ENCODE assay signal across 1 cellular context in the genomic region with DNA sequence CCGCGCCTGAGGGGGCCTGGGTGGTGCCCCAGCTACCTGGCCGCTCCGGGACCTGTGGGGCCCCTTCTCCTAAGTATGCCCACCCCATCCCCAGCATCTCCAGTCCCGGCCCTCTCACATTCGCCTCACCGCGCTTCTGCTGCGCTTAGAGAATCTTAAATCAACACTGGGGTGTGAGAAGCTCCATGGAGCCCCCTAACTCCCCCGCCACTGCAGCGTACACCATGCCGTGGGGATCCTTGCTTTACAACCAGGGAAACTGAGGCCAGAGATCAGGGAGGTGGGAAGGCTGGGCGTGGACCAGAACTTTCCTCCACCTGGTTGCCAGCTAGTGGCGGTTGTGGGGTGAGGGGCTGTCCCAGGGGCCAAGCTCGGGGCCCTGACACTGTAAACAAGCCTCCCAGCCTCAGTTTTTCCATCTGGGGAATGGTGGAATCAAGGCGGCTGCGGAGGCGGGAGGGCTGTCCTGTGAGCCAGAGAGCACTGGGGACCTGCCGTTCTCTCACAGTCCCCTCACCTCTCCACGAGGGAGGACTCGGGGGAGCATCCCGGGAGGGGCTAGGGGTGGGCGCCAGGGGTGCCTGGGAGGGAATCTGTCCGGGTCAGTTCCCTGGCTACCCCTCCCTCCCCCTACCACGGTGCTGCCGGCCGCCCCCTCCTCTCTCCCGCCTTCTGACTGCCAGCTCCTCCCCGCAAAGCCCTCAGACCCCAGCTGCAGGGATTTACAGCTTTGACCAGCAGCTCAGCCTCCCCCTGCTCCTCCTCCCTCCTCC.
A peak's percentile ranks its signal among the peaks of the same experiment; 100 is the strongest.
TF ChIP-seq lines count a peak whose summit lies in the region.

No MANE protein-coding gene starts in this region.

TF ChIP-seq in HepG2, 621 proteins besides CTCF, POLR2A, EP300 and RAD21 (continued from another document):
- TF ChIP-seq, protein P1, sequence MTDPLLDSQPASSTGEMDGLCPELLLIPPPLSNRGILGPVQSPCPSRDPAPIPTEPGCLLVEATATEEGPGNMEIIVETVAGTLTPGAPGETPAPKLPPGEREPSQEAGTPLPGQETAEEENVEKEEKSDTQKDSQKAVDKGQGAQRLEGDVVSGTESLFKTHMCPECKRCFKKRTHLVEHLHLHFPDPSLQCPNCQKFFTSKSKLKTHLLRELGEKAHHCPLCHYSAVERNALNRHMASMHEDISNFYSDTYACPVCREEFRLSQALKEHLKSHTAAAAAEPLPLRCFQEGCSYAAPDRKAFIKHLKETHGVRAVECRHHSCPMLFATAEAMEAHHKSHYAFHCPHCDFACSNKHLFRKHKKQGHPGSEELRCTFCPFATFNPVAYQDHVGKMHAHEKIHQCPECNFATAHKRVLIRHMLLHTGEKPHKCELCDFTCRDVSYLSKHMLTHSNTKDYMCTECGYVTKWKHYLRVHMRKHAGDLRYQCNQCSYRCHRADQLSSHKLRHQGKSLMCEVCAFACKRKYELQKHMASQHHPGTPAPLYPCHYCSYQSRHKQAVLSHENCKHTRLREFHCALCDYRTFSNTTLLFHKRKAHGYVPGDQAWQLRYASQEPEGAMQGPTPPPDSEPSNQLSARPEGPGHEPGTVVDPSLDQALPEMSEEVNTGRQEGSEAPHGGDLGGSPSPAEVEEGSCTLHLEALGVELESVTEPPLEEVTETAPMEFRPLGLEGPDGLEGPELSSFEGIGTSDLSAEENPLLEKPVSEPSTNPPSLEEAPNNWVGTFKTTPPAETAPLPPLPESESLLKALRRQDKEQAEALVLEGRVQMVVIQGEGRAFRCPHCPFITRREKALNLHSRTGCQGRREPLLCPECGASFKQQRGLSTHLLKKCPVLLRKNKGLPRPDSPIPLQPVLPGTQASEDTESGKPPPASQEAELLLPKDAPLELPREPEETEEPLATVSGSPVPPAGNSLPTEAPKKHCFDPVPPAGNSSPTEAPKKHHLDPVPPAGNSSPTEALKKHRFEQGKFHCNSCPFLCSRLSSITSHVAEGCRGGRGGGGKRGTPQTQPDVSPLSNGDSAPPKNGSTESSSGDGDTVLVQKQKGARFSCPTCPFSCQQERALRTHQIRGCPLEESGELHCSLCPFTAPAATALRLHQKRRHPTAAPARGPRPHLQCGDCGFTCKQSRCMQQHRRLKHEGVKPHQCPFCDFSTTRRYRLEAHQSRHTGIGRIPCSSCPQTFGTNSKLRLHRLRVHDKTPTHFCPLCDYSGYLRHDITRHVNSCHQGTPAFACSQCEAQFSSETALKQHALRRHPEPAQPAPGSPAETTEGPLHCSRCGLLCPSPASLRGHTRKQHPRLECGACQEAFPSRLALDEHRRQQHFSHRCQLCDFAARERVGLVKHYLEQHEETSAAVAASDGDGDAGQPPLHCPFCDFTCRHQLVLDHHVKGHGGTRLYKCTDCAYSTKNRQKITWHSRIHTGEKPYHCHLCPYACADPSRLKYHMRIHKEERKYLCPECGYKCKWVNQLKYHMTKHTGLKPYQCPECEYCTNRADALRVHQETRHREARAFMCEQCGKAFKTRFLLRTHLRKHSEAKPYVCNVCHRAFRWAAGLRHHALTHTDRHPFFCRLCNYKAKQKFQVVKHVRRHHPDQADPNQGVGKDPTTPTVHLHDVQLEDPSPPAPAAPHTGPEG (CRISPR knock-in tag; IDR thresholded peaks at IDR 0.05) = no peak
- TF ChIP-seq PCBP1 (IDR thresholded peaks at IDR 0.05; ENCODE audit: borderline replicate concordance, low read depth, low read length) (0 out of 2 replicates have a peak, but pooled peaks have one; percentile 38), E2F1 (CRISPR knock-in tag; IDR thresholded peaks at IDR 0.05) (no peak), ARNT (IDR thresholded peaks at IDR 0.05) (no peak), NKX3-1 (CRISPR knock-in tag; IDR thresholded peaks at IDR 0.05) (no peak), ZFP90 (CRISPR knock-in tag; IDR thresholded peaks at IDR 0.05; ENCODE audit: borderline replicate concordance) (no peak), ZFP41 (CRISPR knock-in tag; IDR thresholded peaks at IDR 0.05; ENCODE audit: borderline replicate concordance) (no peak), ZNF160 (CRISPR knock-in tag; IDR thresholded peaks at IDR 0.05) (no peak), RFX1 (IDR thresholded peaks at IDR 0.05) (no peak), ZSCAN30 (CRISPR knock-in tag; IDR thresholded peaks at IDR 0.05) (no peak), TMF1 (CRISPR knock-in tag; IDR thresholded peaks at IDR 0.05; ENCODE audit: low read depth) (no peak), ZNF24 (IDR thresholded peaks at IDR 0.05) (no peak), THAP8 (CRISPR knock-in tag; IDR thresholded peaks at IDR 0.05; ENCODE audit: borderline replicate concordance) (peak; percentile 17; the same call in 1 of the 2 replicates), ZNF841 (CRISPR knock-in tag; IDR thresholded peaks at IDR 0.05; ENCODE audit: borderline replicate concordance) (no peak), ZNF816 (CRISPR knock-in tag; IDR thresholded peaks at IDR 0.05; ENCODE audit: borderline replicate concordance) (peak; percentile 4; the same call in 1 of the 2 replicates), PAX8 (CRISPR knock-in tag; IDR thresholded peaks at IDR 0.05; ENCODE audit: borderline replicate concordance) (no peak), HNRNPK (IDR thresholded peaks at IDR 0.05; ENCODE audit: low read depth, low read length, poor library complexity, severe bottlenecking) (no peak), ZMYM2 (CRISPR knock-in tag; IDR thresholded peaks at IDR 0.05) (no peak)
- TF ChIP-seq, protein P2, sequence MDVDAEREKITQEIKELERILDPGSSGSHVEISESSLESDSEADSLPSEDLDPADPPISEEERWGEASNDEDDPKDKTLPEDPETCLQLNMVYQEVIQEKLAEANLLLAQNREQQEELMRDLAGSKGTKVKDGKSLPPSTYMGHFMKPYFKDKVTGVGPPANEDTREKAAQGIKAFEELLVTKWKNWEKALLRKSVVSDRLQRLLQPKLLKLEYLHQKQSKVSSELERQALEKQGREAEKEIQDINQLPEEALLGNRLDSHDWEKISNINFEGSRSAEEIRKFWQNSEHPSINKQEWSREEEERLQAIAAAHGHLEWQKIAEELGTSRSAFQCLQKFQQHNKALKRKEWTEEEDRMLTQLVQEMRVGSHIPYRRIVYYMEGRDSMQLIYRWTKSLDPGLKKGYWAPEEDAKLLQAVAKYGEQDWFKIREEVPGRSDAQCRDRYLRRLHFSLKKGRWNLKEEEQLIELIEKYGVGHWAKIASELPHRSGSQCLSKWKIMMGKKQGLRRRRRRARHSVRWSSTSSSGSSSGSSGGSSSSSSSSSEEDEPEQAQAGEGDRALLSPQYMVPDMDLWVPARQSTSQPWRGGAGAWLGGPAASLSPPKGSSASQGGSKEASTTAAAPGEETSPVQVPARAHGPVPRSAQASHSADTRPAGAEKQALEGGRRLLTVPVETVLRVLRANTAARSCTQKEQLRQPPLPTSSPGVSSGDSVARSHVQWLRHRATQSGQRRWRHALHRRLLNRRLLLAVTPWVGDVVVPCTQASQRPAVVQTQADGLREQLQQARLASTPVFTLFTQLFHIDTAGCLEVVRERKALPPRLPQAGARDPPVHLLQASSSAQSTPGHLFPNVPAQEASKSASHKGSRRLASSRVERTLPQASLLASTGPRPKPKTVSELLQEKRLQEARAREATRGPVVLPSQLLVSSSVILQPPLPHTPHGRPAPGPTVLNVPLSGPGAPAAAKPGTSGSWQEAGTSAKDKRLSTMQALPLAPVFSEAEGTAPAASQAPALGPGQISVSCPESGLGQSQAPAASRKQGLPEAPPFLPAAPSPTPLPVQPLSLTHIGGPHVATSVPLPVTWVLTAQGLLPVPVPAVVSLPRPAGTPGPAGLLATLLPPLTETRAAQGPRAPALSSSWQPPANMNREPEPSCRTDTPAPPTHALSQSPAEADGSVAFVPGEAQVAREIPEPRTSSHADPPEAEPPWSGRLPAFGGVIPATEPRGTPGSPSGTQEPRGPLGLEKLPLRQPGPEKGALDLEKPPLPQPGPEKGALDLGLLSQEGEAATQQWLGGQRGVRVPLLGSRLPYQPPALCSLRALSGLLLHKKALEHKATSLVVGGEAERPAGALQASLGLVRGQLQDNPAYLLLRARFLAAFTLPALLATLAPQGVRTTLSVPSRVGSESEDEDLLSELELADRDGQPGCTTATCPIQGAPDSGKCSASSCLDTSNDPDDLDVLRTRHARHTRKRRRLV (CRISPR knock-in tag; IDR thresholded peaks at IDR 0.05) = no peak
- TF ChIP-seq, protein P3, sequence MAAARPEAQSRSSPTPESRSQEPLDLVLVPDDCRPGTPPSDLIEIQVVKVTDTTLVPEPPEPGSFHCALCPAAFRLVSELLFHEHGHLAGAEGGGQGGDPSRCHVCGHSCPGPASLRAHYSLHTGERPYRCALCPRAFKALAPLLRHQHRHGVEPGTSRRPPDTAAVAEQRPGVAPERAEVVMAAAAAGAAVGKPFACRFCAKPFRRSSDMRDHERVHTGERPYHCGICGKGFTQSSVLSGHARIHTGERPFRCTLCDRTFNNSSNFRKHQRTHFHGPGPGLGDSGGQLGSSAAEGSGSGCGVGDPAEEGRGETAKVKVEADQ (CRISPR knock-in tag; IDR thresholded peaks at IDR 0.05; ENCODE audit: borderline replicate concordance) = no peak
- TF ChIP-seq, protein P4, sequence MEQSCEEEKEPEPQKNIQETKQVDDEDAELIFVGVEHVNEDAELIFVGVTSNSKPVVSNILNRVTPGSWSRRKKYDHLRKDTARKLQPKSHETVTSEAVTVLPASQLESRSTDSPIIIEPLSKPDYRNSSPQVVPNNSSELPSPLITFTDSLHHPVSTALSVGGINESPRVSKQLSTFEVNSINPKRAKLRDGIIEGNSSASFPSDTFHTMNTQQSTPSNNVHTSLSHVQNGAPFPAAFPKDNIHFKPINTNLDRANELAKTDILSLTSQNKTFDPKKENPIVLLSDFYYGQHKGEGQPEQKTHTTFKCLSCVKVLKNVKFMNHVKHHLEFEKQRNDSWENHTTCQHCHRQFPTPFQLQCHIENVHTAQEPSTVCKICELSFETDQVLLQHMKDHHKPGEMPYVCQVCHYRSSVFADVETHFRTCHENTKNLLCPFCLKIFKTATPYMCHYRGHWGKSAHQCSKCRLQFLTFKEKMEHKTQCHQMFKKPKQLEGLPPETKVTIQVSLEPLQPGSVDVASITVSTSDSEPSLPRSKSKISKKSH (CRISPR knock-in tag; IDR thresholded peaks at IDR 0.05; ENCODE audit: borderline replicate concordance) = no peak
- TF ChIP-seq, protein P5, sequence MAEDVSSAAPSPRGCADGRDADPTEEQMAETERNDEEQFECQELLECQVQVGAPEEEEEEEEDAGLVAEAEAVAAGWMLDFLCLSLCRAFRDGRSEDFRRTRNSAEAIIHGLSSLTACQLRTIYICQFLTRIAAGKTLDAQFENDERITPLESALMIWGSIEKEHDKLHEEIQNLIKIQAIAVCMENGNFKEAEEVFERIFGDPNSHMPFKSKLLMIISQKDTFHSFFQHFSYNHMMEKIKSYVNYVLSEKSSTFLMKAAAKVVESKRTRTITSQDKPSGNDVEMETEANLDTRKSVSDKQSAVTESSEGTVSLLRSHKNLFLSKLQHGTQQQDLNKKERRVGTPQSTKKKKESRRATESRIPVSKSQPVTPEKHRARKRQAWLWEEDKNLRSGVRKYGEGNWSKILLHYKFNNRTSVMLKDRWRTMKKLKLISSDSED (CRISPR knock-in tag; IDR thresholded peaks at IDR 0.05) = no peak
